24 cellular contexts compared by ENCODE assay signal in genomic region chr11:113240389-113240788, GRCh38.
DNase-seq lines count a peak whose midpoint lies in the region; TF ChIP-seq lines count a peak whose summit lies in the region.
"Had no signal": no experiment of that assay in that cellular context is flagged by ENCODE, and none has a peak within 500 bp of the region (broad histone marks: within the 10 kb centered on the region; RNA-seq: fewer than 3 reads in every experiment).

No MANE protein-coding gene starts in this region.

- peak; percentile 5 for DNase-seq in NCI-H748 (lab: John Stamatoyannopoulos, UW; ENCODE audit: unreplicated experiment)
- DNase-seq in NCI-H748 treated with DMSO at 0.1 percent for 48 hours (lab: John Stamatoyannopoulos, UW) = no peak
- DNase-seq in NCI-H345 (lab: John Stamatoyannopoulos, UW) = peak; percentile 56
- peak; percentile 74 for DNase-seq in SHP77 treated with DMSO at 0.1 percent for 48 hours (lab: John Stamatoyannopoulos, UW)
- no peak for DNase-seq in occipital lobe (lab: John Stamatoyannopoulos, UW)
- DNase-seq in CD4-positive, alpha-beta memory T cell = no peak
- DNase-seq in NCI-H1105 (lab: John Stamatoyannopoulos, UW) = no peak
- no peak for DNase-seq in lower leg skin (ENCODE audit: low spot score in 2 of 2)
- DNase-seq: activated B cell treated with CpG ODN at 0.5 μM for 24 hours; activated CD8-positive, alpha-beta memory T cell treated with anti-CD3 and anti-CD28 coated beads, Interleukin-2, amount 50 U/mL, for 4 hours; activated naive CD4-positive, alpha-beta T cell treated with anti-CD3 and anti-CD28 coated beads, Interleukin-2, amount 50 U/mL, for 16 hours; AML-193; amniotic stem cell; CD4-positive, alpha-beta T cell; effector CD4-positive, alpha-beta T cell; Kasumi-1; left ventricle myocardium superior; naive thymus-derived CD4-positive, alpha-beta T cell; NCI-H226; nucleus accumbens; stimulated activated naive CD4-positive, alpha-beta T cell; testis had no signal

- no peaks in the 10 kb centered on the region for H3K4me1 ChIP-seq in CD4-positive, alpha-beta memory T cell (ENCODE audit: insufficient read depth, low read length)
- H3K4me1 ChIP-seq: A549, testis had no signal

- peaks cover 5 to 20% (median 9%) of the 10 kb centered on the region in 4 donors for H3K4me1 Mint-ChIP-seq in CD4-positive, alpha-beta memory T cell

- H3K27me3 Mint-ChIP-seq in CD4-positive, alpha-beta memory T cell = peaks cover 9 to 11% of the 10 kb centered on the region in 2 donors

- H3K9me3 Mint-ChIP-seq in CD4-positive, alpha-beta memory T cell = no peaks in the 10 kb centered on the region
- H3K9me3 Mint-ChIP-seq: activated B cell treated with CpG ODN at 0.5 μM for 24 hours; CD4-positive, alpha-beta T cell; naive thymus-derived CD4-positive, alpha-beta T cell had no signal

- no peak overlapping the region for H3K4me3 Mint-ChIP-seq in CD4-positive, alpha-beta memory T cell
- H3K4me3 Mint-ChIP-seq: activated B cell treated with CpG ODN at 0.5 μM for 24 hours; CD4-positive, alpha-beta T cell; naive thymus-derived CD4-positive, alpha-beta T cell had no signal

- TF ChIP-seq CTCF in lower leg skin (IDR thresholded peaks at IDR 0.05) = no peak

- no peaks in the 10 kb centered on the region for H3K36me3 Mint-ChIP-seq in CD4-positive, alpha-beta memory T cell
- H3K36me3 Mint-ChIP-seq: naive thymus-derived CD4-positive, alpha-beta T cell had no signal

- no peak overlapping the region for H3K27ac Mint-ChIP-seq in CD4-positive, alpha-beta memory T cell
- H3K27ac Mint-ChIP-seq: activated B cell treated with CpG ODN at 0.5 μM for 24 hours; CD4-positive, alpha-beta T cell; naive thymus-derived CD4-positive, alpha-beta T cell had no signal

- H3K36me3 ChIP-seq in CD4-positive, alpha-beta memory T cell (ENCODE audit: insufficient read depth, low read length) = no peaks in the 10 kb centered on the region
- H3K36me3 ChIP-seq: SJSA1 had no signal

- no peak for TF ChIP-seq POLR2A in lower leg skin (IDR thresholded peaks at IDR 0.05)

- WGBS in lower leg skin, 2 donors = 86 to 93% methylated on average over 5 of the region's 5 CpGs

- intact Hi-C loops in CD4-positive, alpha-beta memory T cell (cut with micrococcal nuclease) = no loop called here
- intact Hi-C loops in lower leg skin (cut with DNase I; ENCODE audit: low total_unique reads) = no loop called here

- CTCF ChIA-PET in CD4-positive, alpha-beta memory T cell (lab: Charles Lee; ENCODE audit: partially characterized antibody) = no interaction called here

- POLR2A ChIA-PET in CD4-positive, alpha-beta memory T cell (lab: Charles Lee; ENCODE audit: partially characterized antibody) = no interaction called here

- no peak overlapping the region for H3K4me3 ChIP-seq in CD4-positive, alpha-beta memory T cell (ENCODE audit: low read length in 2 of 2)
- no peak overlapping the region for H3K4me3 ChIP-seq in lower leg skin (ENCODE audit: low read depth, poor library complexity, severe bottlenecking)
- H3K4me3 ChIP-seq: A549, SJSA1, testis had no signal

- H3K27me3 ChIP-seq in CD4-positive, alpha-beta memory T cell (ENCODE audit: insufficient read depth, low read length) = no peaks in the 10 kb centered on the region
- H3K27me3 ChIP-seq: SJSA1, testis had no signal

- no peaks in the 10 kb centered on the region for H3K9me3 ChIP-seq in CD4-positive, alpha-beta memory T cell (ENCODE audit: control insufficient read depth in 1 of 2, low read length in 2 of 2)
- H3K9me3 ChIP-seq: A549, SJSA1, testis had no signal

- no peak overlapping the region for H3K27ac ChIP-seq in CD4-positive, alpha-beta memory T cell (ENCODE audit: low read depth, low read length)
- H3K27ac ChIP-seq: A549, SJSA1, testis had no signal

Comparison
In these comparisons a context has a peak if more than half of its experiments do, and no peak if none do; other contexts are left out.
1. DNase-seq: peak in NCI-H748 (single experiment), NCI-H345 (single experiment) and SHP77 treated with DMSO at 0.1 percent for 48 hours (single experiment); none in NCI-H748 treated with DMSO at 0.1 percent for 48 hours (single experiment), occipital lobe (single experiment), CD4-positive, alpha-beta memory T cell (0 of 5), NCI-H1105 (single experiment) and lower leg skin (0 of 2).